ENCODE assay signal across 19 cellular contexts in genomic region chr4:8341691-8342090, GRCh38.
DNase-seq lines count a peak whose midpoint lies in the region; ATAC-seq and TF ChIP-seq lines count a peak whose summit lies in the region.
"Had no signal": no experiment of that assay in that cellular context is flagged by ENCODE, and none has a peak within 500 bp of the region (broad histone marks: within the 10 kb centered on the region; RNA-seq: fewer than 3 reads in every experiment).

No MANE protein-coding gene starts in this region.

- H3K36me3 ChIP-seq in lung (ENCODE audit: control insufficient read depth in 2 of 2, insufficient read depth in 2 of 2, low read length in 2 of 2): no peaks in the 10 kb centered on the region
- H3K36me3 ChIP-seq in skeletal muscle tissue (ENCODE audit: control insufficient read depth in 3 of 3, insufficient read depth in 3 of 3, low read length in 3 of 3): no peaks in the 10 kb centered on the region
- H3K36me3 ChIP-seq: prostate gland had no signal

- peak overlapping the region; percentile 19 to 69 (median 40) for H3K9ac ChIP-seq in skeletal muscle tissue (ENCODE audit: low read depth in 1 of 3, low read length in 3 of 3)

- peak overlapping the region in 1 of 2 donors; percentile 61 for H3K27ac ChIP-seq in lung (ENCODE audit: low read depth in 1 of 2, low read length in 1 of 2)
- H3K27ac ChIP-seq in skeletal muscle tissue (ENCODE audit: low read depth, low read length): peak overlapping the region; percentile 70
- H3K27ac ChIP-seq: A549, body of pancreas had no signal

- intact Hi-C loops in head of caudate nucleus (cut with DNase I): no loop called here

- WGBS in lung, 2 donors: 86 to 91% methylated on average over 10 of the region's 10 CpGs

- H3K4me1 ChIP-seq in lung (ENCODE audit: control insufficient read depth in 2 of 2, insufficient read depth in 2 of 2, low read length in 2 of 2) (peaks cover 0 to 2% of the 10 kb centered on the region in 2 donors), skeletal muscle tissue (ENCODE audit: control insufficient read depth in 3 of 3, insufficient read depth in 3 of 3, low read length in 3 of 3) (peaks cover 13 to 26% (median 16%) of the 10 kb centered on the region in 3 donors)
- H3K4me1 ChIP-seq: A549, body of pancreas, prostate gland had no signal

- ATAC-seq in lung (ENCODE audit: insufficient read depth, low FRiP score) (peak; percentile 42), HG02973 (IDR thresholded peaks at IDR 0.05; ENCODE audit: unreplicated experiment) (no peak), HG03378 (IDR thresholded peaks at IDR 0.05; ENCODE audit: unreplicated experiment) (no peak), HG02571 (IDR thresholded peaks at IDR 0.05; ENCODE audit: unreplicated experiment) (no peak)
- ATAC-seq: A549 had no signal

- H3K27me3 ChIP-seq in lung (ENCODE audit: control insufficient read depth, insufficient read depth) (no peaks in the 10 kb centered on the region), skeletal muscle tissue (ENCODE audit: control insufficient read depth in 3 of 3, insufficient read depth in 3 of 3, low read length in 3 of 3) (peaks cover 0 to 14% (median 6%) of the 10 kb centered on the region in 3 donors)
- H3K27me3 ChIP-seq: body of pancreas had no signal

- TF ChIP-seq CTCF in lung (IDR thresholded peaks at IDR 0.05; ENCODE audit: control extremely low read depth, extremely low read depth): no peak

- H3K4me3 ChIP-seq in lung (no peak overlapping the region), skeletal muscle tissue (ENCODE audit: low read length in 3 of 3) (no peak overlapping the region)
- H3K4me3 ChIP-seq: A549, body of pancreas, prostate gland had no signal

- DNase-seq in C1 segment of cervical spinal cord (lab: John Stamatoyannopoulos, UW): peak in 8 of 14 donors; percentile 11 to 41 (median 22)
- DNase-seq in head of caudate nucleus: peak in 41 of 42 donors; percentile 22 to 80 (median 54)
- no peak for DNase-seq in lung (ENCODE audit: low spot score)
- no peak for DNase-seq in germinal center (ENCODE audit: low spot score)
- DNase-seq: activated CD4-positive, alpha-beta T cell treated with anti-CD3 and anti-CD28 coated beads, Interleukin-2, amount 10 ng/mL, durations not matched to agents 24 days and 14 days; activated naive CD4-positive, alpha-beta T cell treated with anti-CD3 and anti-CD28 coated beads, Interleukin-2, amount 50 U/mL, for 16 hours; activated T-cell treated with anti-CD3 and anti-CD28 coated beads for 4 hours; body of pancreas; CD4-positive, alpha-beta memory T cell; effector CD4-positive, alpha-beta T cell; H7; NCI-H1694 treated with DMSO at 0.1 percent for 48 hours; NCI-H510A had no signal

- H3K9me3 ChIP-seq in lung (ENCODE audit: control insufficient read depth in 2 of 2, insufficient read depth in 1 of 2, low read length in 1 of 2): peaks cover 0 to 2% of the 10 kb centered on the region in 2 donors
- H3K9me3 ChIP-seq in skeletal muscle tissue (ENCODE audit: control insufficient read depth in 3 of 3, low read length in 3 of 3): no peaks in the 10 kb centered on the region
- H3K9me3 ChIP-seq: A549, body of pancreas, prostate gland had no signal

Comparison
In these comparisons a context has a peak if more than half of its experiments do, and no peak if none do; other contexts are left out.
1. DNase-seq: peak in C1 segment of cervical spinal cord (8 of 14) and head of caudate nucleus (41 of 42); none in lung (single experiment) and germinal center (single experiment).